Comparison of ENCODE assay signal across 14 cellular contexts in the genomic region with DNA sequence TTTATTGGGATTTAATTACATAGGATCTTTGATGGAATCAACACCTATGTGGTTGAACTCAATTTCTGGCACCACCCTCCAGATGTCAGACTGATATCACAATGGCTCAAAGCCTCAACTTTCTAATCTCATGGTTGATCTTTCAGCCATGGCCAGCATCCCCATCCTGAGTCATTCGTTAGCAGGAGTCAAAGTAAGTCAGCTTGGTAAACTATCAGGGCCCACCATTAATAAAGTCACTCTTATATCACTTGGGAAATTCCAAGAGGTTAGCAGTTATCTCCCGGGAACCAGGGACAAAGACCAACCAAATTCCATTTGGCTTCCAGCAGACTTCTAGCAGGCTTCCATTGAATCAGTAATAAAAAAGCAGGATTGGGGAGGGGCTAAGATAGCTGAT.
"Had no signal": no experiment of that assay in that cellular context is flagged by ENCODE, and none has a peak within 500 bp of the region (broad histone marks: within the 10 kb centered on the region; RNA-seq: fewer than 3 reads in every experiment).

No MANE protein-coding gene starts in this region.

- ATAC-seq: activated naive CD8-positive, alpha-beta T cell treated with anti-CD3 and anti-CD28 coated beads, Interleukin-2, amount 50 U/mL, for 24 hours; activated T-helper 17 cell treated with anti-CD3 and anti-CD28 coated beads, Interleukin-2, amount 50 U/mL, for 72 hours; pancreas; sciatic nerve; T-cell; upper lobe of right lung had no signal

- H3K4me3 ChIP-seq: cardiac muscle cell, dorsolateral prefrontal cortex, pancreas, spleen, stomach, testis, upper lobe of right lung had no signal

- H3K9me3 ChIP-seq: pancreas, testis, upper lobe of right lung had no signal

- DNase-seq: activated CD4-positive, CD25-positive, alpha-beta regulatory T cell treated with anti-CD3 and anti-CD28 coated beads, Interleukin-2, amount 50 U/mL, for 72 hours; activated naive CD4-positive, alpha-beta T cell treated with Interleukin-2 at 50 U/mL for 16 hours; activated naive CD8-positive, alpha-beta T cell treated with anti-CD3 and anti-CD28 coated beads, Interleukin-2, amount 50 U/mL, for 24 hours; dorsolateral prefrontal cortex; hypothalamus; pancreas; spleen; stomach; T-cell; testis; upper lobe of right lung had no signal

- H3K27ac Mint-ChIP-seq: activated naive CD8-positive, alpha-beta T cell treated with anti-CD3 and anti-CD28 coated beads, Interleukin-2, amount 50 U/mL, for 24 hours; activated T-helper 17 cell treated with anti-CD3 and anti-CD28 coated beads, Interleukin-2, amount 50 U/mL, for 72 hours; T-cell had no signal

- H3K27me3 ChIP-seq: cardiac muscle cell, dorsolateral prefrontal cortex, pancreas, spleen, stomach, testis, upper lobe of right lung had no signal

- H3K27me3 Mint-ChIP-seq: activated naive CD8-positive, alpha-beta T cell treated with anti-CD3 and anti-CD28 coated beads, Interleukin-2, amount 50 U/mL, for 24 hours; activated T-helper 17 cell treated with anti-CD3 and anti-CD28 coated beads, Interleukin-2, amount 50 U/mL, for 72 hours; T-cell had no signal

- H3K36me3 ChIP-seq: cardiac muscle cell, pancreas, spleen, stomach, upper lobe of right lung had no signal

- H3K4me1 ChIP-seq: pancreas, stomach, testis, upper lobe of right lung had no signal

- H3K4me1 Mint-ChIP-seq: activated naive CD8-positive, alpha-beta T cell treated with anti-CD3 and anti-CD28 coated beads, Interleukin-2, amount 50 U/mL, for 24 hours; activated T-helper 17 cell treated with anti-CD3 and anti-CD28 coated beads, Interleukin-2, amount 50 U/mL, for 72 hours had no signal

- H3K4me3 Mint-ChIP-seq: activated naive CD8-positive, alpha-beta T cell treated with anti-CD3 and anti-CD28 coated beads, Interleukin-2, amount 50 U/mL, for 24 hours; activated T-helper 17 cell treated with anti-CD3 and anti-CD28 coated beads, Interleukin-2, amount 50 U/mL, for 72 hours; T-cell had no signal

- H3K27ac ChIP-seq: cardiac muscle cell, dorsolateral prefrontal cortex, pancreas, spleen, stomach, testis, upper lobe of right lung had no signal
